Comparison of ENCODE assay signal across 15 cellular contexts in the genomic region with DNA sequence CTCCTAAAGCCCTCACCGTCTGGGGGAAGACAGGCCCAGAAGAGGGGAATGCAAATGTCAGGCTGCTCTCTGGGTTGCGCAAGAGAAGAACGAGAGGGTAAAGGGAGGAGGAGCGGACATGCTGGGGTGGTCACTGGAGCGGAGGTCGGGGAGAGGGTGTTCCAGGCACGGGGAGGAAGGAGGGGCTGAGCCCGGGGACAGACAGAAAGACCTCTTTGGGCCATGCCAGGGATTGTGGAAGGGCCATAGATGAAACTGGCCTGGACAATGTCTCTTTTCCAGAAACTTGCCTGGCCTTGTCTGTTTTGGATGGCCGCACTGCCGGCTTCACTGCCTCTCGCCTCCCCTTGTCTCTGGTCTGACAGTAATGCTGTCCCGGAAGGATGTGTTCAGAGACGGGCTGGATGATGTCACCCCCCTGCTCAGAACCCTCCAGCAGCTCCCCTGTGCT.
A peak's percentile ranks its signal among the peaks of the same experiment; 100 is the strongest.
DNase-seq lines count a peak whose midpoint lies in the region; ATAC-seq and TF ChIP-seq lines count a peak whose summit lies in the region.
"Had no signal": no experiment of that assay in that cellular context is flagged by ENCODE, and none has a peak within 500 bp of the region (broad histone marks: within the 10 kb centered on the region; RNA-seq: fewer than 3 reads in every experiment).

No MANE protein-coding gene starts in this region.

- H3K27me3 ChIP-seq in muscle layer of duodenum (ENCODE audit: low read depth, low read length) = no peaks in the 10 kb centered on the region
- H3K27me3 ChIP-seq in thyroid gland = no peaks in the 10 kb centered on the region
- H3K27me3 ChIP-seq in smooth muscle cell (ENCODE audit: low read depth) = no peaks in the 10 kb centered on the region
- H3K27me3 ChIP-seq: BE2C, pancreas had no signal

- WGBS in thyroid gland, 2 donors = 38 to 42% methylated on average over 11 to 13 of the region's 13 CpGs
- WGBS in smooth muscle cell (ENCODE audit: low lambda C conversion rate) = 57% methylated on average over 12 of the region's 13 CpGs

- H3K4me2 ChIP-seq in smooth muscle cell = no peak overlapping the region

- no peak for ATAC-seq in HG03378 (IDR thresholded peaks at IDR 0.05; ENCODE audit: unreplicated experiment)
- ATAC-seq: stimulated activated naive CD8-positive, alpha-beta T cell treated with anti-CD3 and anti-CD28 coated beads, Interleukin-15, Interleukin-2, amounts not matched to agents 100 U/mL and 50 U/mL, for 24 hours had no signal

- H3K27ac ChIP-seq in muscle layer of duodenum (ENCODE audit: low read length) = peak overlapping the region; percentile 54
- peak overlapping the region in 1 of 3 donors; percentile 33 for H3K27ac ChIP-seq in thyroid gland
- H3K27ac ChIP-seq in smooth muscle cell (ENCODE audit: low read depth) = no peak overlapping the region
- H3K27ac ChIP-seq: pancreas had no signal

- H3K9ac ChIP-seq in smooth muscle cell (ENCODE audit: low read depth) = no peak overlapping the region

- TF ChIP-seq CTCF in thyroid gland (IDR thresholded peaks at IDR 0.05) (no peak), smooth muscle cell (IDR thresholded peaks at IDR 0.05; ENCODE audit: borderline replicate concordance, insufficient read depth, poor library complexity, severe bottlenecking) (no peak)

- H4K20me1 ChIP-seq in smooth muscle cell (ENCODE audit: low read depth) = no peaks in the 10 kb centered on the region

- intact Hi-C loops in thyroid gland (cut with DNase I) = no loop called here

- no peak overlapping the region for H2AFZ ChIP-seq in smooth muscle cell (ENCODE audit: low read depth)

- peak; percentile 12 for DNase-seq in amniotic epithelial cell (ENCODE audit: low read depth)
- DNase-seq in globus pallidus (ENCODE audit: low spot score) = peak; percentile 92
- peak; percentile 36 to 52 for DNase-seq in thyroid gland
- no peak for DNase-seq in smooth muscle cell (lab: John Stamatoyannopoulos, UW; ENCODE audit: unreplicated experiment)
- DNase-seq in NCI-H1436 treated with DMSO at 0.1 percent for 48 hours (lab: John Stamatoyannopoulos, UW) = no peak
- DNase-seq: activated CD4-positive, CD25-positive, alpha-beta regulatory T cell treated with anti-CD3 and anti-CD28 coated beads, Interleukin-2, amount 50 U/mL, for 72 hours; activated CD8-positive, alpha-beta memory T cell treated with anti-CD3 and anti-CD28 coated beads, Interleukin-2, amount 50 U/mL, for 4 hours; BE2C; DMS153; NCI-H446; SHP77; stimulated activated naive CD8-positive, alpha-beta T cell treated with anti-CD3 and anti-CD28 coated beads, Interleukin-15, Interleukin-2, amounts not matched to agents 100 U/mL and 50 U/mL, for 24 hours had no signal

- H3K4me3 ChIP-seq in muscle layer of duodenum (ENCODE audit: low read depth in 1 of 2, low read length in 2 of 2) = no peak overlapping the region
- H3K4me3 ChIP-seq in thyroid gland (replicated peaks in 1 of 3) = no peak overlapping the region
- H3K4me3 ChIP-seq in smooth muscle cell = no peak overlapping the region
- H3K4me3 ChIP-seq: pancreas had no signal

- H3K36me3 ChIP-seq in muscle layer of duodenum (ENCODE audit: control insufficient read depth in 1 of 2, insufficient read depth in 2 of 2, low read length in 2 of 2) (peaks cover 0 to 4% of the 10 kb centered on the region in 2 donors), thyroid gland (no peaks in the 10 kb centered on the region), smooth muscle cell (ENCODE audit: low read depth) (no peaks in the 10 kb centered on the region)
- H3K36me3 ChIP-seq: BE2C, pancreas had no signal

- H3K9me3 ChIP-seq in muscle layer of duodenum (ENCODE audit: control insufficient read depth in 1 of 2, low read length in 2 of 2) (peaks cover 0 to 6% of the 10 kb centered on the region in 2 donors), thyroid gland (no peaks in the 10 kb centered on the region), smooth muscle cell (replicated peaks; ENCODE audit: low read depth) (no peaks in the 10 kb centered on the region)
- H3K9me3 ChIP-seq: BE2C, pancreas had no signal

- H3F3A ChIP-seq in smooth muscle cell (ENCODE audit: low read depth) = no peaks in the 10 kb centered on the region

- no peaks in the 10 kb centered on the region for H3K4me1 ChIP-seq in muscle layer of duodenum (ENCODE audit: control insufficient read depth in 1 of 2, insufficient read depth in 2 of 2, low read length in 2 of 2)
- peaks cover 3 to 4% of the 10 kb centered on the region in 2 donors for H3K4me1 ChIP-seq in thyroid gland
- H3K4me1 ChIP-seq in smooth muscle cell (ENCODE audit: low read depth) = no peaks in the 10 kb centered on the region
- H3K4me1 ChIP-seq: BE2C, pancreas had no signal

- H3K79me2 ChIP-seq in smooth muscle cell (ENCODE audit: low read depth) = no peaks in the 10 kb centered on the region

- TF ChIP-seq POLR2A in thyroid gland (IDR thresholded peaks at IDR 0.05) = no peak

Comparison
In these comparisons a context has a peak if more than half of its experiments do, and no peak if none do; other contexts are left out.
1. DNase-seq: peak in amniotic epithelial cell (single experiment), globus pallidus (single experiment) and thyroid gland (2 of 2); none in smooth muscle cell (single experiment) and NCI-H1436 treated with DMSO at 0.1 percent for 48 hours (single experiment).